Comparison of ENCODE assay signal across 8 cellular contexts in the genomic region with DNA sequence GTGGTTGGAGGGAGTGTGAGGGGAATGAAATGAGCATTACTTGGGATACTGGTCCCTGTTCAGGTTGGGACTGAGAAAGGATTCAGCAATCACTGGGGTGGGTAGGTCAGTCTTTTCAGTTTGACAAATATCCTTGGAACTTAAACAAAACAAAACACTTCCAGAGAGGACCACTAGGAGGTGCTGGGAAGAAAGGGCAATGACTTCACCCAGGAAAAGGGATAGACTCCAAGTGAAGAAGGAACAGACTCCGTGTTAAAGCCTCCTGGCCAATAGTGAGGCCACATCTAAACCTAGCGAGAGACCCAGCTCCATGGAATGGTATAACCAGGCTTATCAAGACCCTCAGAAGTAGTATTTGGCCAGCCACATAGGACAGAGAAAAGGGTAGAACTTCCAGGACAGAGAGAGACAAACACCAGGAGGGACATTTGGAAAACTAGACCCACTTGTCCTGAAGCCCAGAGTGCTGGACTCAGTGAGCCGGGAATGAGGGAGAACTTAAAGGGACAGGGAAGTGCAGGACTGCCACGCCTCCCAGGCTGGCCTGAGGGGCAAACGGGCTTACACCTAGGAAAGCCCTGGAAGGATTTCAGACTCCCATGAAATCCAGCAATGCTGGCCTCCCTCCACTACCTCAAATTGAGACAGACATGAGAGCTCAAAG. TPM values are rescaled to one million over a fixed set of nuclear protein-coding genes. Genes with fewer than 3 reads are reported as not detected.
DNase-seq lines count a peak whose midpoint lies in the region; TF ChIP-seq lines count a peak whose summit lies in the region.

No MANE protein-coding gene starts in this region.

- no peaks in the 10 kb centered on the region for H3K9me3 ChIP-seq in A673 (ENCODE audit: low read depth, low read length, poor library complexity, severe bottlenecking)

- H3K27ac Mint-ChIP-seq in mesothelial cell of epicardium: no peak overlapping the region
- H3K27ac Mint-ChIP-seq in activated naive CD8-positive, alpha-beta T cell treated with anti-CD3 and anti-CD28 coated beads for 36 hours: no peak overlapping the region

- TF ChIP-seq CTCF in A673 (conservative IDR thresholded peaks at IDR 0.05; ENCODE audit: low read depth, low read length) (peak; percentile 76), GM10266 (IDR thresholded peaks at IDR 0.05; ENCODE audit: control insufficient read depth, insufficient read depth, low read depth, missing control alignments) (peak; percentile 43), mesothelial cell of epicardium (IDR thresholded peaks at IDR 0.05; ENCODE audit: unreplicated experiment) (peak; percentile 52)

- peaks cover 5% of the 10 kb centered on the region for H3K4me1 ChIP-seq in A673 (ENCODE audit: insufficient read depth, low read length, poor library complexity, severe bottlenecking)

- no peaks in the 10 kb centered on the region for H3K36me3 Mint-ChIP-seq in mesothelial cell of epicardium
- H3K36me3 Mint-ChIP-seq in activated naive CD8-positive, alpha-beta T cell treated with anti-CD3 and anti-CD28 coated beads for 36 hours: no peaks in the 10 kb centered on the region

- H3K4me3 ChIP-seq in A673 (ENCODE audit: low read depth, low read length, poor library complexity, severe bottlenecking): no peak overlapping the region

- H3K27me3 Mint-ChIP-seq in mesothelial cell of epicardium (ENCODE audit: low read depth): no peaks in the 10 kb centered on the region
- H3K27me3 Mint-ChIP-seq in activated naive CD8-positive, alpha-beta T cell treated with anti-CD3 and anti-CD28 coated beads for 36 hours: no peaks in the 10 kb centered on the region

- BruUV-seq in A673 (replicated peaks; lab: Mats Ljungman, UMichigan): no TSS peak

- no peaks in the 10 kb centered on the region for H3K9me3 Mint-ChIP-seq in mesothelial cell of epicardium
- no peaks in the 10 kb centered on the region for H3K9me3 Mint-ChIP-seq in activated naive CD8-positive, alpha-beta T cell treated with anti-CD3 and anti-CD28 coated beads for 36 hours

- intact Hi-C loops in A673 (cut with micrococcal nuclease; ENCODE audit: unreplicated experiment): loop anchor here (2.0 kb wide), 1 partner anchor 149 kb away; no protein-coding TSS in a partner anchor

- no peak overlapping the region for H3K4me3 Mint-ChIP-seq in mesothelial cell of epicardium
- no peak overlapping the region for H3K4me3 Mint-ChIP-seq in activated naive CD8-positive, alpha-beta T cell treated with anti-CD3 and anti-CD28 coated beads for 36 hours

- CTCF ChIA-PET in A673 (lab: Charles Lee): interaction anchor here (0.6 kb wide), 1 partner anchor 837 kb away, joined by 3 read pairs; no protein-coding TSS in a partner anchor

- no peaks in the 10 kb centered on the region for H3K27me3 ChIP-seq in A673 (replicated peaks; ENCODE audit: insufficient read depth, low read depth, low read length, poor library complexity)

- DNase-seq in A673 (ENCODE audit: low spot score): peak; percentile 77
- DNase-seq in GM10266 (ENCODE audit: extremely low spot score): no peak
- DNase-seq in NCI-H82 (lab: John Stamatoyannopoulos, UW): peak; percentile 78
- DNase-seq in ecto neural progenitor cell (ENCODE audit: low spot score): peak; percentile 52
- DNase-seq in mesothelial cell of epicardium (ENCODE audit: low spot score in 2 of 2, unreplicated experiment in 2 of 2): no peak
- DNase-seq in NCI-H1105 treated with DMSO at 0.1 percent for 48 hours (lab: John Stamatoyannopoulos, UW): no peak
- no peak for DNase-seq in stimulated activated CD4-positive, alpha-beta T cell treated with anti-CD3 and anti-CD28 coated beads, Interleukin-2, amount 100 ng/mL, for 24 hours
- DNase-seq in activated naive CD8-positive, alpha-beta T cell treated with anti-CD3 and anti-CD28 coated beads for 36 hours: no peak

- no peak overlapping the region for H3K27ac ChIP-seq in A673 (ENCODE audit: low read depth, low read length, poor library complexity, severe bottlenecking)

- POLR2A ChIA-PET in A673 (lab: Charles Lee; ENCODE audit: low non-redundant PET): no interaction called here

- H3K36me3 ChIP-seq in A673 (ENCODE audit: insufficient read depth, low read length, poor library complexity, severe bottlenecking): no peaks in the 10 kb centered on the region

- peaks cover 11% of the 10 kb centered on the region for H3K4me1 Mint-ChIP-seq in mesothelial cell of epicardium
- H3K4me1 Mint-ChIP-seq in activated naive CD8-positive, alpha-beta T cell treated with anti-CD3 and anti-CD28 coated beads for 36 hours: peaks cover 13% of the 10 kb centered on the region

RNA-seq across cellular contexts. Expression of a gene that starts 19.6 kb away (rescaled TPM):
- total RNA-seq in A673 (2021) (1.5 and 1.7 TPM in 2 replicates), mesothelial cell of epicardium (0.09 to 0.27 TPM (median 0.18 TPM) in 3 replicates)
- total RNA-seq in activated naive CD8-positive, alpha-beta T cell treated with anti-CD3 and anti-CD28 coated beads for 36 hours: under 1 TPM; 0.29 to 0.48 TPM

RNA-seq across cellular contexts. Expression of a gene that starts 55.0 kb away (rescaled TPM):
- total RNA-seq in A673 (2021) (57.1 and 70.1 TPM in 2 replicates), mesothelial cell of epicardium (97.1 to 107 TPM (median 106 TPM) in 3 replicates)
- 10 to 100 TPM; 32.0 to 34.7 TPM for total RNA-seq in activated naive CD8-positive, alpha-beta T cell treated with anti-CD3 and anti-CD28 coated beads for 36 hours

Comparison
In these comparisons a context has a peak if more than half of its experiments do, and no peak if none do; other contexts are left out.
1. DNase-seq: peak in A673 (single experiment), NCI-H82 (single experiment) and ecto neural progenitor cell (single experiment); none in GM10266 (single experiment), mesothelial cell of epicardium (0 of 2), NCI-H1105 treated with DMSO at 0.1 percent for 48 hours (single experiment), stimulated activated CD4-positive, alpha-beta T cell treated with anti-CD3 and anti-CD28 coated beads, Interleukin-2, amount 100 ng/mL, for 24 hours (0 of 2) and activated naive CD8-positive, alpha-beta T cell treated with anti-CD3 and anti-CD28 coated beads for 36 hours (single experiment).
2. Peak in every context shown above with its lines, with median percentiles within 50 percentile points of each other: CTCF ChIP-seq.